In genomic region chr1:166307261-166308188, GRCh38 we compare ENCODE assay signal across 24 cellular contexts.
DNase-seq lines count a peak whose midpoint lies in the region; ATAC-seq and TF ChIP-seq lines count a peak whose summit lies in the region.
"Had no signal": no experiment of that assay in that cellular context is flagged by ENCODE, and none has a peak within 500 bp of the region (broad histone marks: within the 10 kb centered on the region; RNA-seq: fewer than 3 reads in every experiment).

No MANE protein-coding gene starts in this region.

- TF ChIP-seq CTCF in heart right ventricle (IDR thresholded peaks at IDR 0.05) = no peak
- TF ChIP-seq CTCF in gastrocnemius medialis (IDR thresholded peaks at IDR 0.05 in 4 of 5, conservative IDR thresholded peaks at IDR 0.05 in 1 of 5) = no peak
- no peak for TF ChIP-seq CTCF in OCI-LY7 (conservative IDR thresholded peaks at IDR 0.05; ENCODE audit: low read length)

- in situ Hi-C loops in gastrocnemius medialis (cut with MboI; ENCODE audit: low sequenced_read_pairs in 4 of 4) = no loop called here

- no peaks in the 10 kb centered on the region for H3K79me2 ChIP-seq in OCI-LY7 (ENCODE audit: insufficient read depth, low read depth, low read length)

- intact Hi-C loops in heart right ventricle (cut with DNase I) (loop anchor here in 2 of 10 donors (2.0 to 5.0 kb wide), 3 partner anchors 70 to 140 kb away; partner anchors contain the start of gene FAM78B (in 1 of the 2)), gastrocnemius medialis (cut with DNase I; ENCODE audit: low total_unique reads) (no loop called here), posterior cingulate gyrus (cut with DNase I) (no loop called here), OCI-LY7 (cut with micrococcal nuclease; ENCODE audit: unreplicated experiment) (no loop called here)

- H3K9me2 ChIP-seq in OCI-LY7 (ENCODE audit: insufficient read depth, low read length) = no peaks in the 10 kb centered on the region

- no TSS peak for BruUV-seq in OCI-LY7 (replicated peaks; lab: Mats Ljungman, UMichigan)

- peak overlapping the region; percentile 42 to 90 (median 74) for H3K27ac ChIP-seq in heart right ventricle
- peak overlapping the region in 1 of 4 donors; percentile 49 for H3K27ac ChIP-seq in gastrocnemius medialis
- H3K27ac ChIP-seq in OCI-LY7 (ENCODE audit: low read depth, low read length, poor library complexity, severe bottlenecking) = no peak overlapping the region
- H3K27ac ChIP-seq: breast epithelium, C4-2B, pancreas, SK-N-MC, testis, vagina had no signal

- POLR2A ChIA-PET in OCI-LY7 (lab: Charles Lee) = no interaction called here

- no peak overlapping the region for H3K4me2 ChIP-seq in OCI-LY7 (ENCODE audit: low read length)

- no peak overlapping the region for H2AFZ ChIP-seq in OCI-LY7 (ENCODE audit: low read length)

- TF ChIP-seq POLR2A in gastrocnemius medialis (IDR thresholded peaks at IDR 0.05) = no peak

- H4K20me1 ChIP-seq in OCI-LY7 (ENCODE audit: insufficient read depth, low read length) = no peaks in the 10 kb centered on the region

- no peaks in the 10 kb centered on the region for H3K27me3 ChIP-seq in heart right ventricle
- H3K27me3 ChIP-seq in gastrocnemius medialis = no peaks in the 10 kb centered on the region
- H3K27me3 ChIP-seq: breast epithelium, pancreas, testis, vagina had no signal

- DNase-seq in NCI-H82 (lab: John Stamatoyannopoulos, UW) (peak; percentile 74), NCI-H82 treated with DMSO at 0.1 percent for 48 hours (lab: John Stamatoyannopoulos, UW; ENCODE audit: unreplicated experiment) (no peak), NCI-H1694 treated with DMSO at 0.1 percent for 48 hours (lab: John Stamatoyannopoulos, UW) (peak; percentile 82), heart right ventricle (peak; percentile 50 to 63), gastrocnemius medialis (no peak), posterior cingulate gyrus (no peak), OCI-LY7 (ENCODE audit: low spot score) (no peak), T-helper 9 cell (no peak)
- DNase-seq: ACHN; activated CD4-positive, alpha-beta T cell treated with anti-CD3 and anti-CD28 coated beads, Interleukin-2, amount 50 U/mL, for 4 hours; activated CD8-positive, alpha-beta memory T cell treated with anti-CD3 and anti-CD28 coated beads, Interleukin-2, amount 50 U/mL, for 48 hours; activated effector memory CD4-positive, alpha-beta T cell treated with Interleukin-2 at 50 U/mL for 16 hours; cortex of kidney; KBM-7; natural killer cell; NCI-H187 treated with DMSO at 0.1 percent for 48 hours; stimulated activated CD4-positive, alpha-beta T cell treated with anti-CD3 and anti-CD28 coated beads, Interleukin-2, amount 100 ng/mL, for 24 hours; stimulated activated naive B cell treated with anti-CD40 and anti-IgM and Interleukin-4, amounts not matched to agents 10 μg/mL and 1 μg/mL and 100 μg/mL, for 72 hours; testis had no signal

- WGBS in heart right ventricle, 2 donors = 16 to 26% methylated on average over 9 of the region's 9 CpGs

- H3K36me3 ChIP-seq in heart right ventricle = no peaks in the 10 kb centered on the region
- H3K36me3 ChIP-seq in gastrocnemius medialis = no peaks in the 10 kb centered on the region
- no peaks in the 10 kb centered on the region for H3K36me3 ChIP-seq in OCI-LY7 (ENCODE audit: insufficient read depth, low read length)
- H3K36me3 ChIP-seq: breast epithelium, pancreas, vagina had no signal

- peak; percentile 86 to 99 (median 98) for ATAC-seq in heart right ventricle
- peak; percentile 41 to 91 for ATAC-seq in gastrocnemius medialis
- ATAC-seq: natural killer cell; stimulated activated naive B cell treated with anti-CD40 and anti-IgM and Interleukin-4, amounts not matched to agents 10 μg/mL and 1 μg/mL and 100 μg/mL, for 72 hours had no signal

- H3K4me3 ChIP-seq in heart right ventricle (peak overlapping the region in 3 of 10 donors; percentile 6 to 10 (median 9)), gastrocnemius medialis (no peak overlapping the region), OCI-LY7 (ENCODE audit: low read depth, low read length, poor library complexity, severe bottlenecking) (no peak overlapping the region)
- H3K4me3 ChIP-seq: breast epithelium, pancreas, SK-N-MC, testis, vagina had no signal

- peaks cover 0 to 19% (median 0%) of the 10 kb centered on the region in 9 donors for H3K4me1 ChIP-seq in heart right ventricle
- H3K4me1 ChIP-seq in gastrocnemius medialis = peaks cover 7 to 8% of the 10 kb centered on the region in 2 donors
- H3K4me1 ChIP-seq in OCI-LY7 (ENCODE audit: insufficient read depth, low read length, poor library complexity, severe bottlenecking) = no peaks in the 10 kb centered on the region
- H3K4me1 ChIP-seq: breast epithelium, pancreas, vagina had no signal

- CTCF ChIA-PET in OCI-LY7 (lab: Charles Lee; ENCODE audit: unreplicated experiment) = no interaction called here

- H3K9me3 ChIP-seq in heart right ventricle (peaks cover 0 to 6% (median 0%) of the 10 kb centered on the region in 11 donors), gastrocnemius medialis (no peaks in the 10 kb centered on the region), OCI-LY7 (ENCODE audit: low read length) (no peaks in the 10 kb centered on the region)
- H3K9me3 ChIP-seq: breast epithelium, pancreas, testis, vagina had no signal

Comparison
In these comparisons a context has a peak if more than half of its experiments do, and no peak if none do; other contexts are left out.
1. DNase-seq: peak in NCI-H82 (single experiment), NCI-H1694 treated with DMSO at 0.1 percent for 48 hours (single experiment) and heart right ventricle (2 of 2); none in NCI-H82 treated with DMSO at 0.1 percent for 48 hours (single experiment), gastrocnemius medialis (0 of 2), posterior cingulate gyrus (0 of 10), OCI-LY7 (single experiment) and T-helper 9 cell (single experiment).